Comparison of ENCODE assay signal across 1 cellular context in genomic region chr15:64982472-64982871, GRCh38.
TF ChIP-seq lines count a peak whose summit lies in the region.

No MANE protein-coding gene starts in this region.

TF ChIP-seq in IMR-90, 13 proteins besides CTCF, POLR2A, EP300 and RAD21 (continued from another document):
- TF ChIP-seq ELK1 (IDR thresholded peaks at IDR 0.05; ENCODE audit: borderline replicate concordance, low read depth, low read length), result no peak
- TF ChIP-seq MXI1 (IDR thresholded peaks at IDR 0.05; ENCODE audit: borderline replicate concordance, low read depth, low read length), result no peak
- no peak for TF ChIP-seq MAZ (IDR thresholded peaks at IDR 0.05; ENCODE audit: borderline replicate concordance, low read depth, low read length)
- no peak for TF ChIP-seq NFE2L2 (IDR thresholded peaks at IDR 0.05; ENCODE audit: low read depth, low read length)
